18 cellular contexts compared by ENCODE assay signal in genomic region chr3:105394177-105394576, GRCh38. TPM values are rescaled to one million over a fixed set of nuclear protein-coding genes. Genes with fewer than 3 reads are reported as not detected.
DNase-seq lines count a peak whose midpoint lies in the region; ATAC-seq and TF ChIP-seq lines count a peak whose summit lies in the region.
"Had no signal": no experiment of that assay in that cellular context is flagged by ENCODE, and none has a peak within 500 bp of the region (broad histone marks: within the 10 kb centered on the region; RNA-seq: fewer than 3 reads in every experiment).

No MANE protein-coding gene starts in this region.

- no peak overlapping the region for H3K27ac ChIP-seq in mesendoderm (ENCODE audit: low read depth, low read length)
- no peak overlapping the region for H3K27ac ChIP-seq in uterus
- H3K27ac ChIP-seq: C4-2B, cardiac muscle cell, GM23248, SJSA1, tibial artery had no signal

- no peak overlapping the region for H2BK5ac ChIP-seq in mesendoderm (ENCODE audit: low read length)

- no peak for ATAC-seq in HG03442 (IDR thresholded peaks at IDR 0.05; ENCODE audit: unreplicated experiment)
- ATAC-seq: activated CD4-positive, CD25-positive, alpha-beta regulatory T cell treated with anti-CD3 and anti-CD28 coated beads, Interleukin-2, amount 50 U/mL, for 24 hours had no signal

- no peaks in the 10 kb centered on the region for H3K36me3 ChIP-seq in mesendoderm (ENCODE audit: control insufficient read depth, insufficient read depth, low read length)
- no peaks in the 10 kb centered on the region for H3K36me3 ChIP-seq in uterus
- H3K36me3 ChIP-seq: cardiac muscle cell had no signal

- no peak overlapping the region for H3K9ac ChIP-seq in mesendoderm (ENCODE audit: low read length)
- H3K9ac ChIP-seq: GM23248 had no signal

- no peaks in the 10 kb centered on the region for H3K79me2 ChIP-seq in mesendoderm (ENCODE audit: control insufficient read depth, insufficient read depth, low read length)

- H2BK15ac ChIP-seq in mesendoderm (replicated peaks; ENCODE audit: low read depth) = no peak overlapping the region

- H3K79me1 ChIP-seq in mesendoderm (ENCODE audit: low read length) = no peaks in the 10 kb centered on the region

- no peak overlapping the region for H3K23ac ChIP-seq in mesendoderm (ENCODE audit: low read length)

- H3K9me3 ChIP-seq in uterus = no peaks in the 10 kb centered on the region
- H3K9me3 ChIP-seq: SJSA1 had no signal

- H3K4me3 ChIP-seq in mesendoderm (ENCODE audit: low read length) (no peak overlapping the region), uterus (no peak overlapping the region)
- H3K4me3 ChIP-seq: cardiac muscle cell, GM23248, SJSA1, tibial artery had no signal

- no peak overlapping the region for H3K4ac ChIP-seq in mesendoderm (ENCODE audit: low read depth, low read length)

- WGBS in mesendoderm (ENCODE audit: extremely low coverage, insufficient coverage, low lambda C conversion rate) = no CpG with 5 or more reads among the region's 7 CpGs

- DNase-seq in ELF-1 (ENCODE audit: low read depth, low spot score) (peak; percentile 39), NCI-H226 (peak; percentile 81), dermis blood vessel endothelial cell (peak; percentile 91), mesendoderm (peak; percentile 85), NCI-H510A (lab: John Stamatoyannopoulos, UW) (no peak), uterus (no peak), AG08395 (ENCODE audit: low spot score) (no peak)
- DNase-seq: activated CD8-positive, alpha-beta memory T cell treated with anti-CD3 and anti-CD28 coated beads for 24 hours; effector CD4-positive, alpha-beta T cell; GM23248; NCI-H748 treated with DMSO at 0.1 percent for 48 hours; stimulated activated naive CD4-positive, alpha-beta T cell; tibial artery had no signal

- TF ChIP-seq POLR2A in uterus (IDR thresholded peaks at IDR 0.05) = no peak

- H4K5ac ChIP-seq in mesendoderm (ENCODE audit: low read length) = no peak overlapping the region

- no peak overlapping the region for H3K4me2 ChIP-seq in mesendoderm (ENCODE audit: low read length)

- H3K4me1 ChIP-seq in mesendoderm (ENCODE audit: control insufficient read depth, low read depth, low read length) = no peaks in the 10 kb centered on the region
- no peaks in the 10 kb centered on the region for H3K4me1 ChIP-seq in uterus
- H3K4me1 ChIP-seq: tibial artery had no signal

- H2BK120ac ChIP-seq in mesendoderm (ENCODE audit: low read depth, low read length) = no peak overlapping the region

- no peak overlapping the region for H4K8ac ChIP-seq in mesendoderm (ENCODE audit: low read depth, low read length)

- H3K27me3 ChIP-seq in mesendoderm (ENCODE audit: insufficient read depth, low read length, poor library complexity) (no peaks in the 10 kb centered on the region), uterus (no peaks in the 10 kb centered on the region)
- H3K27me3 ChIP-seq: cardiac muscle cell, SJSA1, tibial artery had no signal

- intact Hi-C loops in uterus (cut with DNase I; ENCODE audit: low total_unique reads) = no loop called here

- H2AK5ac ChIP-seq in mesendoderm (ENCODE audit: low read length) = no peak overlapping the region

- TF ChIP-seq CTCF in uterus (IDR thresholded peaks at IDR 0.05) = no peak

- no peak overlapping the region for H3K18ac ChIP-seq in mesendoderm (ENCODE audit: low read length)

- H3K56ac ChIP-seq in mesendoderm (ENCODE audit: low read length) = no peak overlapping the region

RNA-seq across cellular contexts. Expression of gene ALCAM, which starts 27.5 kb away (rescaled TPM):
- total RNA-seq in dermis blood vessel endothelial cell (49.7 and 115 TPM in 2 replicates), uterus (100 to 1,000 TPM in 1 of 4 donors, 10 to 100 TPM in 2, 1 to 10 TPM in 1; 5.9 to 151 (median 19.0) TPM)
- polyA plus RNA-seq in mesendoderm (2013, experiment 1 of 2) = 9.0 TPM
- 9.3 TPM for polyA plus RNA-seq in mesendoderm (2013, experiment 2 of 2)

Comparison
In these comparisons a context has a peak if more than half of its experiments do, and no peak if none do; other contexts are left out.
1. DNase-seq: peak in ELF-1 (single experiment), NCI-H226 (single experiment), dermis blood vessel endothelial cell (single experiment) and mesendoderm (single experiment); none in NCI-H510A (single experiment), uterus (0 of 2) and AG08395 (single experiment).